Comparison of ENCODE assay signal across 16 cellular contexts in the genomic region with DNA sequence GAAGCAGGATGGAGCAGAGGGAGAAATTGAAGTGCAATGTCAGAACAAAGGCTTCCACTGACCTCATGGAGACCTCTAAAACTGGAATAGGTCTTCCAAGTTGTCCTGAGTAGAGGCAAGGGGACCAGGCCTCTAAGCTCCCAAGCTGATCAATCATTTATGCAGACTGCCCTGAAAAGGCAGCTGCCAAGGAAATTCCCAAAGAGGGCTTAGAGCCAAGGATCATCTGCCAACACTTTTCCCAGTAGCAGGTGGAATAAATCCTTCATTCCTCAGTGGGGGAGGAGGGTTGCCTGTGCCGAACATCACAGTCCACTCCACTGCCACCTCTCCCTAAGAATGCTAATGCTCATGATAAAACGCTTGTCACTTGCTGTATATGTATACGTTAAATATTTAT. TPM values are rescaled to one million over a fixed set of nuclear protein-coding genes. Genes with fewer than 3 reads are reported as not detected.
DNase-seq lines count a peak whose midpoint lies in the region; ATAC-seq, FAIRE-seq and TF ChIP-seq lines count a peak whose summit lies in the region.
"Had no signal": no experiment of that assay in that cellular context is flagged by ENCODE, and none has a peak within 500 bp of the region (broad histone marks: within the 10 kb centered on the region; RNA-seq: fewer than 3 reads in every experiment).

No MANE protein-coding gene starts in this region.

- H4K20me1 ChIP-seq in IMR-90 (ENCODE audit: insufficient read depth, low read length) (no peaks in the 10 kb centered on the region), H1 (replicated peaks in 1 of 2; ENCODE audit: control insufficient read depth in 1 of 2, insufficient read depth in 2 of 2, low read length in 2 of 2) (no peaks in the 10 kb centered on the region)

- no peak overlapping the region for H3K23ac ChIP-seq in IMR-90 (ENCODE audit: low read depth, low read length)
- no peak overlapping the region for H3K23ac ChIP-seq in H1 (ENCODE audit: insufficient read length)

- H3K36me3 ChIP-seq in IMR-90 (ENCODE audit: control insufficient read depth, insufficient read depth, low read length): no peaks in the 10 kb centered on the region
- no peaks in the 10 kb centered on the region for H3K36me3 ChIP-seq in H1 (ENCODE audit: control insufficient read depth in 2 of 4, insufficient read depth in 4 of 4, low read length in 3 of 4)
- no peaks in the 10 kb centered on the region for H3K36me3 ChIP-seq in ovary
- H3K36me3 ChIP-seq: HAP-1, Peyer's patch had no signal

- ATAC-seq in IMR-90 (ENCODE audit: low read depth): no peak
- no peak for ATAC-seq in GM21786 (IDR thresholded peaks at IDR 0.05; ENCODE audit: unreplicated experiment)
- ATAC-seq: Right ventricle myocardium inferior had no signal

- H3K18ac ChIP-seq in IMR-90 (ENCODE audit: low read depth, low read length) (no peak overlapping the region), H1 (ENCODE audit: extremely low read depth, low read length) (no peak overlapping the region)

- no CpG with 5 or more reads among the region's 3 CpGs for WGBS in IMR-90 (ENCODE audit: extremely low coverage in 2 of 2, insufficient read length in 1 of 2), 2 experiments
- WGBS in H1 (ENCODE audit: extremely low coverage in 1 of 2, insufficient coverage in 1 of 2, insufficient read length in 1 of 2, insufficient replicate concordance in 2 of 2, low coverage in 1 of 2, low lambda C conversion rate in 2 of 2, missing lambda C conversion rate in 1 of 2), 2 experiments: 97% methylated on average over 3 of the region's 3 CpGs; no CpG with 5 or more reads in 1 of the 2 experiments
- WGBS in ovary, 3 donors: 76 to 77% (median 77%) methylated on average over 3 of the region's 3 CpGs

- intact Hi-C loops in IMR-90 (cut with micrococcal nuclease) (no loop called here), ovary (cut with DNase I) (no loop called here)

- H4K5ac ChIP-seq in IMR-90 (ENCODE audit: low read depth, low read length) (no peak overlapping the region), H1 (ENCODE audit: insufficient read length, low read depth, low read length) (no peak overlapping the region)

- H3K56ac ChIP-seq in IMR-90 (ENCODE audit: extremely low read depth, insufficient read depth, low read length) (no peak overlapping the region), H1 (replicated peaks; ENCODE audit: insufficient read length, low read depth, low read length) (no peak overlapping the region)

- H3K4ac ChIP-seq in IMR-90 (ENCODE audit: low read depth, low read length) (no peak overlapping the region), H1 (replicated peaks; ENCODE audit: insufficient read length, low read depth, low read length) (no peak overlapping the region)

- no peaks in the 10 kb centered on the region for H3K79me2 ChIP-seq in H1 (ENCODE audit: control insufficient read depth in 1 of 2, insufficient read depth in 2 of 2, low read length in 2 of 2)

- no peaks in the 10 kb centered on the region for H3K23me2 ChIP-seq in H1 (ENCODE audit: low read depth, low read length)

- H3K14ac ChIP-seq in IMR-90 (replicated peaks; ENCODE audit: low read depth, low read length) (no peak overlapping the region), H1 (ENCODE audit: insufficient read length) (no peak overlapping the region)

- TF ChIP-seq EP300 in H1 (IDR thresholded peaks at IDR 0.05; ENCODE audit: borderline replicate concordance in 1 of 2, low read depth in 2 of 2, low read length in 2 of 2): no peak
- no peak for TF ChIP-seq EP300 in ovary (IDR thresholded peaks at IDR 0.05)

- H4K91ac ChIP-seq in IMR-90 (ENCODE audit: insufficient read depth, low read depth, low read length) (no peak overlapping the region), H1 (replicated peaks; ENCODE audit: insufficient read length, low read length) (no peak overlapping the region)

- peak overlapping the region; percentile 37 for H2AFZ ChIP-seq in IMR-90 (replicated peaks; ENCODE audit: low read length, poor library complexity)
- peak overlapping the region; percentile 90; the same call in 1 of the 2 replicates for H2AFZ ChIP-seq in H1 (ENCODE audit: low read length)

- POLR2A ChIA-PET in IMR-90 (lab: Charles Lee; ENCODE audit: unreplicated experiment) (no interaction called here), H1 (lab: Charles Lee; ENCODE audit: partially characterized antibody) (interaction anchor here (0.9 kb wide), 2 partner anchors 144 to 148 kb away, joined by 3 read pairs; partner anchors contain the start of gene EIF2S2)

- H3K27me3 ChIP-seq in IMR-90 (ENCODE audit: control insufficient read depth, insufficient read depth, low read length) (peaks cover 6% of the 10 kb centered on the region), H1 (replicated peaks in 1 of 4; ENCODE audit: control insufficient read depth in 3 of 4, extremely low read depth in 1 of 4, insufficient read depth in 3 of 4, low read length in 3 of 4) (no peaks in the 10 kb centered on the region), ovary (no peaks in the 10 kb centered on the region)
- H3K27me3 ChIP-seq: Peyer's patch had no signal

- no peak for TF ChIP-seq CTCF in IMR-90 (conservative IDR thresholded peaks at IDR 0.05; ENCODE audit: low read depth, low read length)
- no peak for TF ChIP-seq CTCF in H1 (IDR thresholded peaks at IDR 0.05; ENCODE audit: control extremely low read depth in 1 of 3, insufficient read depth in 1 of 3, low read depth in 1 of 3, low read length in 3 of 3)
- TF ChIP-seq CTCF in ovary (IDR thresholded peaks at IDR 0.05): no peak

- H3K4me1 ChIP-seq in IMR-90 (ENCODE audit: control insufficient read depth, insufficient read depth, low read length) (no peaks in the 10 kb centered on the region), H1 (replicated peaks in 1 of 4; ENCODE audit: control insufficient read depth in 3 of 4, insufficient read depth in 4 of 4, low read length in 3 of 4) (no peaks in the 10 kb centered on the region), ovary (ENCODE audit: insufficient read depth) (no peaks in the 10 kb centered on the region)
- H3K4me1 ChIP-seq: HAP-1, Peyer's patch had no signal

- TF ChIP-seq POLR2A in IMR-90 (IDR thresholded peaks at IDR 0.05; ENCODE audit: low read depth, low read length) (no peak), H1 (IDR thresholded peaks at IDR 0.05; ENCODE audit: control extremely low read depth in 1 of 2, low read depth in 2 of 2, low read length in 2 of 2) (no peak), ovary (IDR thresholded peaks at IDR 0.05) (no peak)

- H3K9ac ChIP-seq in IMR-90 (ENCODE audit: low read depth, low read length): no peak overlapping the region
- H3K9ac ChIP-seq in H1 (replicated peaks in 1 of 4; ENCODE audit: extremely low read depth in 1 of 4, low read depth in 3 of 4, low read length in 3 of 4): no peak overlapping the region

- H2BK5ac ChIP-seq in IMR-90 (ENCODE audit: low read depth, low read length, poor library complexity, severe bottlenecking): no peak overlapping the region
- H2BK5ac ChIP-seq in H1 (ENCODE audit: low read depth, low read length): no peak overlapping the region

- no peak overlapping the region for H2BK120ac ChIP-seq in IMR-90 (ENCODE audit: low read depth, low read length)
- H2BK120ac ChIP-seq in H1 (replicated peaks; ENCODE audit: low read depth, low read length): no peak overlapping the region

- H2AK9ac ChIP-seq in IMR-90 (replicated peaks; ENCODE audit: low read depth, low read length, poor library complexity): no peak overlapping the region

- peaks cover 5% of the 10 kb centered on the region; the same call in 1 of the 2 replicates for H3K9me1 ChIP-seq in IMR-90 (ENCODE audit: insufficient read depth, low read length)

- H4K8ac ChIP-seq in IMR-90 (ENCODE audit: low read depth in 2 of 2, low read length in 2 of 2): no peak overlapping the region
- no peak overlapping the region for H4K8ac ChIP-seq in H1 (ENCODE audit: extremely low read depth, insufficient read depth, low read length)

- in situ Hi-C loops in IMR-90 (cut with MboI; ENCODE audit: low sequenced_read_pairs): no loop called here

- H3K27ac ChIP-seq in IMR-90 (ENCODE audit: insufficient read depth, low read length) (no peak overlapping the region), H1 (ENCODE audit: low read depth, low read length) (no peak overlapping the region), ovary (no peak overlapping the region)
- H3K27ac ChIP-seq: C4-2B, Peyer's patch had no signal

- H2BK12ac ChIP-seq in H1 (ENCODE audit: low read depth, low read length): no peak overlapping the region

- H3K9me3 ChIP-seq in IMR-90 (ENCODE audit: control insufficient read depth, insufficient read depth, low read length): no peaks in the 10 kb centered on the region
- no peaks in the 10 kb centered on the region for H3K9me3 ChIP-seq in H1 (ENCODE audit: insufficient read depth in 2 of 2, low read depth in 1 of 2, low read length in 1 of 2)
- H3K9me3 ChIP-seq in ovary: no peaks in the 10 kb centered on the region
- H3K9me3 ChIP-seq: HAP-1, Peyer's patch had no signal

- CTCF ChIA-PET in IMR-90 (lab: Yijun Ruan, JAX): no interaction called here
- CTCF ChIA-PET in H1 (lab: Charles Lee; ENCODE audit: partially characterized antibody): interaction anchor here (0.7 to 2.4 kb wide), 5 partner anchors 9 to 104 kb away, joined by 3 to 10 read pairs (median 4); no protein-coding TSS in a partner anchor

- H2AK5ac ChIP-seq in IMR-90 (ENCODE audit: low read depth, low read length) (no peak overlapping the region), H1 (ENCODE audit: low read depth, low read length) (no peak overlapping the region)

- BruUV-seq in IMR-90 (replicated peaks; lab: Mats Ljungman, UMichigan): no TSS peak

- H2BK15ac ChIP-seq in IMR-90 (ENCODE audit: low read depth, low read length) (no peak overlapping the region), H1 (ENCODE audit: low read length) (no peak overlapping the region)

- H2BK20ac ChIP-seq in IMR-90 (ENCODE audit: low read depth, low read length): no peak overlapping the region
- no peak overlapping the region for H2BK20ac ChIP-seq in H1 (ENCODE audit: low read length)

- no peaks in the 10 kb centered on the region for H3K79me1 ChIP-seq in IMR-90 (ENCODE audit: low read depth in 1 of 2, low read length in 2 of 2)
- no peaks in the 10 kb centered on the region for H3K79me1 ChIP-seq in H1 (ENCODE audit: low read depth, low read length)

- no peak overlapping the region for H3K4me2 ChIP-seq in IMR-90 (ENCODE audit: low read depth, low read length)
- H3K4me2 ChIP-seq in H1 (ENCODE audit: insufficient read depth in 1 of 2, low read depth in 2 of 2, low read length in 2 of 2): no peak overlapping the region

- H3K4me3 ChIP-seq in IMR-90 (ENCODE audit: insufficient read depth, low read depth, low read length): no peak overlapping the region
- H3K4me3 ChIP-seq in H1 (ENCODE audit: extremely low read depth in 1 of 4, insufficient read depth in 2 of 4, low read depth in 3 of 4, low read length in 4 of 4): no peak overlapping the region
- H3K4me3 ChIP-seq in ovary: no peak overlapping the region
- H3K4me3 ChIP-seq: HAP-1, Peyer's patch had no signal

- no peak for FAIRE-seq in H1 (lab: Jason Lieb, UNC)

- DNase-seq in IMR-90 (no peak), NCI-H82 treated with DMSO at 0.1 percent for 48 hours (lab: John Stamatoyannopoulos, UW; ENCODE audit: unreplicated experiment) (peak; percentile 46), H1 (ENCODE audit: low read depth in 1 of 2, low spot score in 2 of 2) (no peak), NCI-H146 treated with DMSO at 0.1 percent for 48 hours (lab: John Stamatoyannopoulos, UW; ENCODE audit: unreplicated experiment) (no peak), ovary (no peak), NCI-H1048 (lab: John Stamatoyannopoulos, UW) (no peak)
- DNase-seq: DMS79 treated with DMSO at 0.1 percent for 48 hours, NCI-H1417, NCI-H187 treated with DMSO at 0.1 percent for 48 hours, NCI-H2227 treated with DMSO at 0.1 percent for 48 hours, NCI-H526, Peyer's patch had no signal

- TF ChIP-seq RAD21 in IMR-90 (IDR thresholded peaks at IDR 0.05; ENCODE audit: low read length) (no peak), H1 (IDR thresholded peaks at IDR 0.05 in 1 of 2, conservative IDR thresholded peaks at IDR 0.05 in 1 of 2; ENCODE audit: low read depth in 2 of 2, low read length in 2 of 2) (no peak)

- dilution Hi-C loops in IMR-90 (cut with HindIII; ENCODE audit: low sequenced_read_pairs, unreplicated experiment): no loop called here

RNA-seq across cellular contexts. Expression of gene RALY, which starts 29.3 kb away (rescaled TPM):
- total RNA-seq in IMR-90 (2012; rRNA removed): 45.8 and 46.2 TPM in 2 replicates
- polyA plus RNA-seq in IMR-90 (2012; rRNA removed): 115 and 123 TPM in 2 replicates
- 145 and 250 TPM in 2 replicates for polyA plus RNA-seq in IMR-90 (2012; cell fraction: cytosol; rRNA removed)
- 72.9 and 111 TPM in 2 replicates for polyA plus RNA-seq in IMR-90 (2012; cell fraction: nucleus; rRNA removed; ENCODE audit: low replicate concordance)
- total RNA-seq in H1 (2021; fragmentation: NEBNext Ultra II Directional; extraction: Animal tissue kit (Norgen Biotek cat#: 25700)): 148 and 150 TPM in 2 replicates
- 133 and 185 TPM in 2 replicates for polyA plus RNA-seq in H1 (2011; rRNA removed)
- polyA plus RNA-seq in H1 (2011; cell fraction: cytosol; rRNA removed): 176 TPM
- polyA plus RNA-seq in H1 (2011; cell fraction: nucleus; rRNA removed): 127 TPM
- 102 to 160 TPM (median 153 TPM) in 4 replicates for polyA plus RNA-seq in H1 (2012, experiment 1 of 2)
- 148 TPM for polyA plus RNA-seq in H1 (2012, experiment 2 of 2)
- polyA plus RNA-seq in H1 (2013, experiment 1 of 2): 96.1 TPM
- 94.3 TPM for polyA plus RNA-seq in H1 (2013, experiment 2 of 2)
- polyA minus RNA-seq in H1 (2011; rRNA and poly(A)+ RNA removed): 65.8 and 87.5 TPM in 2 replicates
- 75.6 TPM for polyA minus RNA-seq in H1 (2011; cell fraction: cytosol; rRNA and poly(A)+ RNA removed)
- 64.8 TPM for polyA minus RNA-seq in H1 (2011; cell fraction: nucleus; rRNA and poly(A)+ RNA removed)
- total RNA-seq in ovary: 100 to 1,000 TPM in 4 of 7 donors, 10 to 100 TPM in 3; 51.7 to 124 (median 105) TPM
- 100 to 1,000 TPM in 1 of 2 donors, 10 to 100 TPM in 1; 68.9 to 131 TPM for polyA plus RNA-seq in ovary
